In the genomic region with DNA sequence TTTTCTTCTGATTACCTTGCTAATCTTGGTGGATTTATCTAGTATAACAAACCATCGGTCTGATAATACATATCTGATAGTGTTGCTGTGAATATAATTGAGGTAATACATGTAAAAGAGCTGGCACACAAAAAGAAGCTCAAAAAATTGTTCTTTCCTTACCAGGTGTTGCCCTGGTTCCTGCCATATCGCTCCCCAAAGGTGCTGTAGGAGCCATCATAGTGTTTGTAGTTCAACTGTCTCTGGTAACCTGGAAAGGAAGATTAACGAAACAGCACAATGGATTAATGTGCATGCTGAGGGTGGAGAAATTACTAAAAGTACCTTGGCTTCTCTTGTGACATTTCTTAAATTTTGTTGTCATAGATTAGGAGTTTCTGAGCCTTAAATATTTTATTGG, we compare ENCODE assay signal across 9 cellular contexts. TPM values are rescaled to one million over a fixed set of nuclear protein-coding genes. Genes with fewer than 3 reads are reported as not detected.
"Had no signal": no experiment of that assay in that cellular context is flagged by ENCODE, and none has a peak within 500 bp of the region (broad histone marks: within the 10 kb centered on the region; RNA-seq: fewer than 3 reads in every experiment).

No MANE protein-coding gene starts in this region.

- FAIRE-seq: G401.6, GM12878, GM12891, GM12892, GM18507, GM19239 had no signal

- DNase-seq: GDM1, GF-D8 had no signal

- ATAC-seq: GM12878 had no signal

- H3K4me3 ChIP-seq: GM12878 had no signal

RNA-seq across cellular contexts. Expression of a gene that starts 36.6 kb away (rescaled TPM):
- total RNA-seq: G401 had no signal
